25 cellular contexts compared by ENCODE assay signal in the genomic region with DNA sequence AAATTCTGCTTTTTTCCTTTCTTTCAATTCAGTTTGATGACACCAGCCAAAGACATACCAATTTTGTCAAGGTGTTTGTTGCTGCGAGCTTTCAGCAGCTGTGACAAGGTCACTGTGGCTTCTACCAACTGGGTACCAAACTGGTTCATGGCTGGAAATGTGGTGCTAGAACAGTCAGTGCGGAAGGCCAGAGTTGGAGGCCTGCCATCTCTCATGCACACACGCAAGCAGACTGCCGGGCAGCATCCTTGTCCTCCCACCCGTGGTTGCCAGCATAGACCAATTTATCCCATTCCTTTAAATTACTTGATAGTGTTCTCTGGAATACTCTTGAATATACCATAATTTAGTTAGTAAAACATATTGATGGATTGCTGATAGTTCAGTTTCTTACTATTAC.
"Had no signal": no experiment of that assay in that cellular context is flagged by ENCODE, and none has a peak within 500 bp of the region (broad histone marks: within the 10 kb centered on the region; RNA-seq: fewer than 3 reads in every experiment).

No MANE protein-coding gene starts in this region.

- H3K9me3 ChIP-seq: adrenal gland, ovary, psoas muscle, stomach, suprapubic skin, tibial nerve had no signal

- H3K4me3 Mint-ChIP-seq: activated naive CD4-positive, alpha-beta T cell treated with anti-CD3 and anti-CD28 coated beads for 36 hours; activated naive CD8-positive, alpha-beta T cell treated with anti-CD3 and anti-CD28 coated beads for 36 hours; brain; endodermal cell; memory B cell; naive thymus-derived CD4-positive, alpha-beta T cell; stimulated activated naive B cell treated with anti-CD40 and anti-IgM and Interleukin-4, amounts not matched to agents 10 μg/mL and 1 μg/mL and 100 μg/mL, for 72 hours had no signal

- H3K4me3 ChIP-seq: adrenal gland, cardiac muscle cell, ovary, psoas muscle, stomach, suprapubic skin, tibial nerve had no signal

- H3K27ac ChIP-seq: adrenal gland, cardiac muscle cell, ovary, psoas muscle, stomach, suprapubic skin, tibial nerve, VCaP had no signal

- H3K4me1 Mint-ChIP-seq: activated naive CD8-positive, alpha-beta T cell treated with anti-CD3 and anti-CD28 coated beads for 36 hours; brain; endodermal cell had no signal

- H3K36me3 ChIP-seq: adrenal gland, cardiac muscle cell, ovary, stomach, suprapubic skin had no signal

- H3K4me1 ChIP-seq: adrenal gland, psoas muscle, stomach, suprapubic skin, tibial nerve had no signal

- H3K9me3 Mint-ChIP-seq: activated naive CD4-positive, alpha-beta T cell treated with anti-CD3 and anti-CD28 coated beads for 36 hours; activated naive CD8-positive, alpha-beta T cell treated with anti-CD3 and anti-CD28 coated beads for 36 hours; endodermal cell; memory B cell; stimulated activated naive B cell treated with anti-CD40 and anti-IgM and Interleukin-4, amounts not matched to agents 10 μg/mL and 1 μg/mL and 100 μg/mL, for 72 hours had no signal

- H3K27ac Mint-ChIP-seq: activated naive CD4-positive, alpha-beta T cell treated with anti-CD3 and anti-CD28 coated beads for 36 hours; activated naive CD8-positive, alpha-beta T cell treated with anti-CD3 and anti-CD28 coated beads for 36 hours; brain; endodermal cell; naive thymus-derived CD4-positive, alpha-beta T cell; stimulated activated naive B cell treated with anti-CD40 and anti-IgM and Interleukin-4, amounts not matched to agents 10 μg/mL and 1 μg/mL and 100 μg/mL, for 72 hours had no signal

- H3K36me3 Mint-ChIP-seq: brain had no signal

- H3K27me3 Mint-ChIP-seq: activated naive CD8-positive, alpha-beta T cell treated with anti-CD3 and anti-CD28 coated beads for 36 hours; memory B cell; naive thymus-derived CD4-positive, alpha-beta T cell; stimulated activated naive B cell treated with anti-CD40 and anti-IgM and Interleukin-4, amounts not matched to agents 10 μg/mL and 1 μg/mL and 100 μg/mL, for 72 hours had no signal

- H3K27me3 ChIP-seq: adrenal gland, cardiac muscle cell, ovary, stomach, suprapubic skin, tibial nerve had no signal

- DNase-seq: activated CD4-positive, alpha-beta T cell treated with anti-CD3 and anti-CD28 coated beads for 4 hours; activated CD4-positive, alpha-beta T cell treated with anti-CD3 and anti-CD28 coated beads, Interleukin-2, amount 50 U/mL, for 48 hours; activated CD8-positive, alpha-beta memory T cell treated with anti-CD3 and anti-CD28 coated beads for 24 hours; activated effector memory CD4-positive, alpha-beta T cell treated with Interleukin-2 at 50 U/mL for 16 hours; activated naive CD4-positive, alpha-beta T cell treated with anti-CD3 and anti-CD28 coated beads for 36 hours; activated naive CD8-positive, alpha-beta T cell treated with anti-CD3 and anti-CD28 coated beads for 36 hours; adrenal gland; endodermal cell; foreskin fibroblast; midbrain; naive thymus-derived CD4-positive, alpha-beta T cell; ovary; psoas muscle; stimulated activated CD4-positive, alpha-beta T cell treated with anti-CD3 and anti-CD28 coated beads, Interleukin-15, amount 100 ng/mL, for 24 hours; stimulated activated CD4-positive, alpha-beta T cell treated with anti-CD3 and anti-CD28 coated beads, Interleukin-2, amount 100 ng/mL, for 24 hours; stimulated activated naive B cell treated with anti-CD40 and anti-IgM and Interleukin-4, amounts not matched to agents 10 μg/mL and 1 μg/mL and 100 μg/mL, for 72 hours; stomach; T-helper 9 cell had no signal

- ATAC-seq: esophagus mucosa; naive thymus-derived CD4-positive, alpha-beta T cell; psoas muscle; stimulated activated naive B cell treated with anti-CD40 and anti-IgM and Interleukin-4, amounts not matched to agents 10 μg/mL and 1 μg/mL and 100 μg/mL, for 72 hours had no signal
